Comparison of ENCODE assay signal across 1 cellular context in genomic region chr3:192929755-192930491, GRCh38.
TF ChIP-seq lines count a peak whose summit lies in the region.

No MANE protein-coding gene starts in this region.

TF ChIP-seq in HepG2, 621 proteins besides CTCF, POLR2A, EP300 and RAD21:
- TF ChIP-seq ZNF281 (CRISPR knock-in tag; IDR thresholded peaks at IDR 0.05; ENCODE audit: borderline replicate concordance) (no peak), ZNF766 (CRISPR knock-in tag; IDR thresholded peaks at IDR 0.05; ENCODE audit: borderline replicate concordance) (no peak), SOX13 (IDR thresholded peaks at IDR 0.05) (no peak), SOX13 (CRISPR knock-in tag; conservative IDR thresholded peaks at IDR 0.05 in 1 of 2, IDR thresholded peaks at IDR 0.05 in 1 of 2) (no peak), MTF1 (CRISPR knock-in tag; IDR thresholded peaks at IDR 0.05) (no peak)
